Comparison of ENCODE assay signal across 14 cellular contexts in genomic region chr20:2118783-2119182, GRCh38. TPM values are rescaled to one million over a fixed set of nuclear protein-coding genes. Genes with fewer than 3 reads are reported as not detected.
DNase-seq lines count a peak whose midpoint lies in the region; ATAC-seq lines count a peak whose summit lies in the region.
"Had no signal": no experiment of that assay in that cellular context is flagged by ENCODE, and none has a peak within 500 bp of the region (broad histone marks: within the 10 kb centered on the region; RNA-seq: fewer than 3 reads in every experiment).

No MANE protein-coding gene starts in this region.

- POLR2A ChIA-PET in activated CD4-positive, alpha-beta memory T cell treated with anti-CD3 and anti-CD28 coated beads for 36 hours (lab: Charles Lee) = no interaction called here

- ATAC-seq in activated T-cell treated with anti-CD3 and anti-CD28 coated beads, Interleukin-2, amount 50 U/mL, for 72 hours (replicated peaks in 1 of 2) = peak; percentile 96 to 100
- ATAC-seq in HG02610 (IDR thresholded peaks at IDR 0.05; ENCODE audit: unreplicated experiment) = peak; percentile 77
- ATAC-seq in stimulated activated effector memory CD8-positive, alpha-beta T cell treated with anti-CD3 and anti-CD28 coated beads, Interleukin-12 subunit alpha, Interleukin-12 subunit beta, amount 100 ng/mL, for 72 hours = peak; percentile 99

- intact Hi-C loops in activated CD4-positive, alpha-beta memory T cell treated with anti-CD3 and anti-CD28 coated beads for 36 hours (cut with micrococcal nuclease) = loop anchor here (1.0 kb wide), 1 partner anchor 16 kb away; no protein-coding TSS in a partner anchor

- H3K4me3 Mint-ChIP-seq in activated T-cell treated with anti-CD3 and anti-CD28 coated beads, Interleukin-2, amount 50 U/mL, for 72 hours = peak overlapping the region; percentile 61 to 77
- peak overlapping the region; percentile 44 for H3K4me3 Mint-ChIP-seq in activated CD4-positive, alpha-beta memory T cell treated with anti-CD3 and anti-CD28 coated beads for 36 hours
- peak overlapping the region; percentile 30 for H3K4me3 Mint-ChIP-seq in stimulated activated effector memory CD8-positive, alpha-beta T cell treated with anti-CD3 and anti-CD28 coated beads, Interleukin-12 subunit alpha, Interleukin-12 subunit beta, amount 100 ng/mL, for 72 hours

- CTCF ChIA-PET in activated CD4-positive, alpha-beta memory T cell treated with anti-CD3 and anti-CD28 coated beads for 36 hours (lab: Charles Lee) = interaction anchor here (1.0 to 2.3 kb wide), 2 partner anchors 54 to 89 kb away, joined by 3 to 9 read pairs; no protein-coding TSS in a partner anchor

- DNase-seq in activated T-cell treated with anti-CD3 and anti-CD28 coated beads, Interleukin-2, amount 50 U/mL, for 72 hours = peak; percentile 22 to 36
- DNase-seq in activated T-cell treated with anti-CD3 and anti-CD28 coated beads for 4 hours = no peak
- peak; percentile 32 for DNase-seq in activated CD4-positive, alpha-beta memory T cell treated with anti-CD3 and anti-CD28 coated beads for 36 hours
- DNase-seq in stimulated activated effector memory CD8-positive, alpha-beta T cell treated with anti-CD3 and anti-CD28 coated beads, Interleukin-12 subunit alpha, Interleukin-12 subunit beta, amount 100 ng/mL, for 72 hours (ENCODE audit: low spot score in 2 of 2) = no peak
- no peak for DNase-seq in NCI-H2029 treated with DMSO at 0.1 percent for 48 hours (lab: John Stamatoyannopoulos, UW)
- DNase-seq in amygdala (lab: John Stamatoyannopoulos, UW) = no peak
- no peak for DNase-seq in iPS-NIHi11 (ENCODE audit: low spot score)
- DNase-seq: brain microvascular endothelial cell, DMS79 treated with DMSO at 0.1 percent for 48 hours, NCI-H226, Peyer's patch, spleen, uterus had no signal

- H3K27me3 Mint-ChIP-seq in activated T-cell treated with anti-CD3 and anti-CD28 coated beads, Interleukin-2, amount 50 U/mL, for 72 hours (ENCODE audit: low read depth) = no peaks in the 10 kb centered on the region
- no peaks in the 10 kb centered on the region for H3K27me3 Mint-ChIP-seq in activated CD4-positive, alpha-beta memory T cell treated with anti-CD3 and anti-CD28 coated beads for 36 hours

- H3K4me1 Mint-ChIP-seq in activated T-cell treated with anti-CD3 and anti-CD28 coated beads, Interleukin-2, amount 50 U/mL, for 72 hours (ENCODE audit: low read depth) = peaks cover 59% of the 10 kb centered on the region
- H3K4me1 Mint-ChIP-seq in activated CD4-positive, alpha-beta memory T cell treated with anti-CD3 and anti-CD28 coated beads for 36 hours (ENCODE audit: low read depth) = peaks cover 68% of the 10 kb centered on the region
- H3K4me1 Mint-ChIP-seq in stimulated activated effector memory CD8-positive, alpha-beta T cell treated with anti-CD3 and anti-CD28 coated beads, Interleukin-12 subunit alpha, Interleukin-12 subunit beta, amount 100 ng/mL, for 72 hours = peaks cover 62% of the 10 kb centered on the region

- peak overlapping the region; percentile 71 for H3K27ac Mint-ChIP-seq in activated T-cell treated with anti-CD3 and anti-CD28 coated beads, Interleukin-2, amount 50 U/mL, for 72 hours
- H3K27ac Mint-ChIP-seq in activated CD4-positive, alpha-beta memory T cell treated with anti-CD3 and anti-CD28 coated beads for 36 hours = peak overlapping the region; percentile 91
- peak overlapping the region; percentile 60 for H3K27ac Mint-ChIP-seq in stimulated activated effector memory CD8-positive, alpha-beta T cell treated with anti-CD3 and anti-CD28 coated beads, Interleukin-12 subunit alpha, Interleukin-12 subunit beta, amount 100 ng/mL, for 72 hours

- peaks cover 2 to 4% of the 10 kb centered on the region in 2 donors for H3K9me3 Mint-ChIP-seq in activated T-cell treated with anti-CD3 and anti-CD28 coated beads, Interleukin-2, amount 50 U/mL, for 72 hours
- no peaks in the 10 kb centered on the region for H3K9me3 Mint-ChIP-seq in activated CD4-positive, alpha-beta memory T cell treated with anti-CD3 and anti-CD28 coated beads for 36 hours
- H3K9me3 Mint-ChIP-seq in stimulated activated effector memory CD8-positive, alpha-beta T cell treated with anti-CD3 and anti-CD28 coated beads, Interleukin-12 subunit alpha, Interleukin-12 subunit beta, amount 100 ng/mL, for 72 hours = no peaks in the 10 kb centered on the region

- peaks cover 13 to 27% of the 10 kb centered on the region in 2 donors for H3K36me3 Mint-ChIP-seq in activated T-cell treated with anti-CD3 and anti-CD28 coated beads, Interleukin-2, amount 50 U/mL, for 72 hours (ENCODE audit: insufficient read depth in 2 of 2)
- H3K36me3 Mint-ChIP-seq in activated CD4-positive, alpha-beta memory T cell treated with anti-CD3 and anti-CD28 coated beads for 36 hours = peaks cover 45% of the 10 kb centered on the region
- H3K36me3 Mint-ChIP-seq in stimulated activated effector memory CD8-positive, alpha-beta T cell treated with anti-CD3 and anti-CD28 coated beads, Interleukin-12 subunit alpha, Interleukin-12 subunit beta, amount 100 ng/mL, for 72 hours = peaks cover 47% of the 10 kb centered on the region

RNA-seq across cellular contexts. Expression of gene STK35, which starts 17.2 kb away (rescaled TPM):
- total RNA-seq in activated T-cell treated with anti-CD3 and anti-CD28 coated beads, Interleukin-2, amount 50 U/mL, for 72 hours = 10 to 100 TPM; 22.4 to 24.3 TPM
- total RNA-seq in activated CD4-positive, alpha-beta memory T cell treated with anti-CD3 and anti-CD28 coated beads for 36 hours = 10 to 100 TPM; 18.0 to 18.1 TPM

Comparison
In these comparisons a context has a peak if more than half of its experiments do, and no peak if none do; other contexts are left out.
1. DNase-seq: peak in activated T-cell treated with anti-CD3 and anti-CD28 coated beads, Interleukin-2, amount 50 U/mL, for 72 hours (2 of 2) and activated CD4-positive, alpha-beta memory T cell treated with anti-CD3 and anti-CD28 coated beads for 36 hours (single experiment); none in activated T-cell treated with anti-CD3 and anti-CD28 coated beads for 4 hours (single experiment), stimulated activated effector memory CD8-positive, alpha-beta T cell treated with anti-CD3 and anti-CD28 coated beads, Interleukin-12 subunit alpha, Interleukin-12 subunit beta, amount 100 ng/mL, for 72 hours (0 of 2), NCI-H2029 treated with DMSO at 0.1 percent for 48 hours (single experiment), amygdala (0 of 56) and iPS-NIHi11 (single experiment).
2. Peak in every context shown above with its lines, with median percentiles within 50 percentile points of each other: ATAC-seq, H3K27ac Mint-ChIP-seq and H3K4me3 Mint-ChIP-seq.